ENCODE assay signal across 9 cellular contexts in genomic region chr4:55547918-55548317, GRCh38. TPM values are rescaled to one million over a fixed set of nuclear protein-coding genes. Genes with fewer than 3 reads are reported as not detected.
DNase-seq lines count a peak whose midpoint lies in the region; ATAC-seq and TF ChIP-seq lines count a peak whose summit lies in the region.
"Had no signal": no experiment of that assay in that cellular context is flagged by ENCODE, and none has a peak within 500 bp of the region (broad histone marks: within the 10 kb centered on the region; RNA-seq: fewer than 3 reads in every experiment).

No MANE protein-coding gene starts in this region.

- H3K36me3 ChIP-seq in GM23248 (ENCODE audit: low read depth) (no peaks in the 10 kb centered on the region), SJSA1 (peaks cover 10% of the 10 kb centered on the region; the same call in 1 of the 2 replicates), esophagus muscularis mucosa (no peaks in the 10 kb centered on the region), sigmoid colon (no peaks in the 10 kb centered on the region)

- ATAC-seq in GM21447 (IDR thresholded peaks at IDR 0.05; ENCODE audit: unreplicated experiment) (no peak), left colon (no peak), HG02571 (IDR thresholded peaks at IDR 0.05; ENCODE audit: unreplicated experiment) (no peak)

- peaks cover 58% of the 10 kb centered on the region for H3F3A ChIP-seq in GM23248 (ENCODE audit: insufficient read depth)

- no peak for TF ChIP-seq EP300 in esophagus muscularis mucosa (IDR thresholded peaks at IDR 0.05)
- TF ChIP-seq EP300 in sigmoid colon (IDR thresholded peaks at IDR 0.05), result no peak

- in situ Hi-C loops in GM23248 (cut with MboI), result no loop called here

- peaks cover 43% of the 10 kb centered on the region for H3K4me1 ChIP-seq in GM23248 (ENCODE audit: insufficient read depth)
- peaks cover 40% of the 10 kb centered on the region for H3K4me1 ChIP-seq in SJSA1 (replicated peaks)
- H3K4me1 ChIP-seq in esophagus muscularis mucosa, result peaks cover 8 to 30% (median 22%) of the 10 kb centered on the region in 4 donors
- H3K4me1 ChIP-seq in sigmoid colon, result peaks cover 3 to 26% (median 10%) of the 10 kb centered on the region in 4 donors

- H4K20me1 ChIP-seq in GM23248 (ENCODE audit: insufficient read depth), result no peaks in the 10 kb centered on the region

- peak overlapping the region; percentile 85 for H3K4me2 ChIP-seq in GM23248 (ENCODE audit: unreplicated experiment)

- no peaks in the 10 kb centered on the region for H3K9me3 ChIP-seq in GM23248 (ENCODE audit: low read depth)
- no peaks in the 10 kb centered on the region; the same call in 1 of the 2 replicates for H3K9me3 ChIP-seq in SJSA1 (replicated peaks)
- H3K9me3 ChIP-seq in esophagus muscularis mucosa, result no peaks in the 10 kb centered on the region
- no peaks in the 10 kb centered on the region for H3K9me3 ChIP-seq in sigmoid colon

- TF ChIP-seq CTCF in esophagus muscularis mucosa (IDR thresholded peaks at IDR 0.05), result no peak
- no peak for TF ChIP-seq CTCF in sigmoid colon (IDR thresholded peaks at IDR 0.05)

- TF ChIP-seq POLR2A in esophagus muscularis mucosa (IDR thresholded peaks at IDR 0.05; ENCODE audit: low read depth) (no peak), sigmoid colon (IDR thresholded peaks at IDR 0.05) (no peak)

- no peaks in the 10 kb centered on the region for H3K9me2 ChIP-seq in GM23248 (ENCODE audit: insufficient read depth)

- WGBS in GM23248 (ENCODE audit: low coverage in 1 of 2, low lambda C conversion rate in 2 of 2, missing lambda C conversion rate in 2 of 2), 2 experiments, result 28% methylated on average over 4 of the region's 4 CpGs
- 66% methylated on average over 4 of the region's 4 CpGs for WGBS in esophagus muscularis mucosa
- WGBS in sigmoid colon, 2 donors, result 75 to 86% methylated on average over 4 of the region's 4 CpGs

- H3K27me3 ChIP-seq in GM23248 (replicated peaks; ENCODE audit: insufficient read depth), result no peaks in the 10 kb centered on the region
- H3K27me3 ChIP-seq in SJSA1 (replicated peaks), result no peaks in the 10 kb centered on the region
- H3K27me3 ChIP-seq in esophagus muscularis mucosa, result no peaks in the 10 kb centered on the region
- no peaks in the 10 kb centered on the region for H3K27me3 ChIP-seq in sigmoid colon

- H2AFZ ChIP-seq in GM23248, result peak overlapping the region; percentile 88

- DNase-seq in GM23248 (no peak), SJSA1 (ENCODE audit: low read depth in 1 of 2, low spot score in 2 of 2) (no peak), esophagus muscularis mucosa (ENCODE audit: extremely low spot score) (no peak), sigmoid colon (no peak), left colon (no peak)
- no peak for DNase-seq in activated CD4-positive, alpha-beta T cell treated with anti-CD3 and anti-CD28 coated beads for 4 hours

- intact Hi-C loops in esophagus muscularis mucosa (cut with DNase I) (loop anchor here (5.0 kb wide), 4 partner anchors 106 to 304 kb away; partner anchors contain the start of genes EXOC1, SRD5A3 and TMEM165), sigmoid colon (cut with DNase I) (loop anchor here (2.0 to 5.0 kb wide), 3 partner anchors 201 to 399 kb away; partner anchors contain the start of genes CEP135, EXOC1 and SRD5A3), left colon (cut with DNase I, micrococcal nuclease) (loop anchor here in 1 of 2 donors (5.0 kb wide), 1 partner anchor 201 kb away; the partner anchor contains the start of gene SRD5A3)

- H3K4me3 ChIP-seq in GM23248 (peak overlapping the region; percentile 82), SJSA1 (peak overlapping the region; percentile 69), esophagus muscularis mucosa (peak overlapping the region; percentile 92 to 100 (median 96)), sigmoid colon (peak overlapping the region; percentile 61 to 98 (median 86))

- H3K9ac ChIP-seq in GM23248, result peak overlapping the region; percentile 89

- peaks cover 32% of the 10 kb centered on the region for H3K79me2 ChIP-seq in GM23248 (ENCODE audit: insufficient read depth)

- H3K27ac ChIP-seq in GM23248 (peak overlapping the region; percentile 89), SJSA1 (peak overlapping the region; percentile 94), esophagus muscularis mucosa (replicated peaks in 1 of 4) (peak overlapping the region; percentile 98 to 100 (median 98)), sigmoid colon (peak overlapping the region; percentile 91 to 99 (median 98))

RNA-seq across cellular contexts. Expression of gene CLOCK, which starts 1.2 kb away (rescaled TPM):
- 28.0 and 32.2 TPM in 2 replicates for total RNA-seq in GM23248 (2014; rRNA removed; shearing (Covaris generic))
- 16.2 and 16.5 TPM in 2 replicates for polyA plus RNA-seq in GM23248 (2016; fragmentation: Nextera tagmentation; extraction: Ambion mirVana)
- total RNA-seq in SJSA1 (2014; rRNA removed; shearing (Covaris generic)), result 22.5 and 53.0 TPM in 2 replicates
- 10 to 100 TPM; 24.5 to 42.6 (median 34.8) TPM for total RNA-seq in esophagus muscularis mucosa
- 10 to 100 TPM; 22.5 to 27.5 (median 24.0) TPM for total RNA-seq in sigmoid colon
- 1 to 10 TPM; 2.4 to 7.9 (median 7.3) TPM for polyA plus RNA-seq in sigmoid colon
- total RNA-seq in left colon, result 10 to 100 TPM; 19.0 to 21.9 TPM

RNA-seq across cellular contexts. Expression of gene PDCL2, which starts 44.1 kb away (rescaled TPM):
- not detected in 2 replicates for total RNA-seq in GM23248 (2014; rRNA removed; shearing (Covaris generic))
- polyA plus RNA-seq in GM23248 (2016; fragmentation: Nextera tagmentation; extraction: Ambion mirVana) (not detected in 2 replicates), sigmoid colon (not detected)
- total RNA-seq in SJSA1 (2014; rRNA removed; shearing (Covaris generic)), result not detected in 2 replicates
- total RNA-seq in esophagus muscularis mucosa (not detected), sigmoid colon (not detected), left colon (not detected)
- total RNA-seq: myocyte had no signal
